ENCODE assay signal across 18 cellular contexts in the genomic region with DNA sequence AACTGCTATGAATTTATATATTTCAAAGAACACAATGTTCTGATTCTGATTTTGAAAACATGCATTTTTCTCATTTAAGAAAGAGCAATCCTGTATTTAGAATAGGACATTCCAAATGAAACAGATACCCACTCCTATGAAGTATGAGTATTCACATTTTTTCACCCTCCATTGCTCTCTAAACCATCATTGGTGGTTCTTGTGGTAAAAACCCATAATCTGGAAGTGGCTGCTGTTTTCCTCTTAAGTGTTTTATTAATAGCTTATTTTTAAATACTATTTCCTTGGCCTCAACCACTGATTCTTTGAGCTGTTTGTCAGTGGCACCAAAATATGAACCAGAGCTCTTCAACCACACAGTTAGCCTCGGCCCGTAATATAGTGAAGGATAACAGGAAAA. TPM values are rescaled to one million over a fixed set of nuclear protein-coding genes. Genes with fewer than 3 reads are reported as not detected.
"Had no signal": no experiment of that assay in that cellular context is flagged by ENCODE, and none has a peak within 500 bp of the region (broad histone marks: within the 10 kb centered on the region; RNA-seq: fewer than 3 reads in every experiment).

No MANE protein-coding gene starts in this region.

- H3K9me3 Mint-ChIP-seq: activated T-cell treated with anti-CD3 and anti-CD28 coated beads, Interleukin-2, amount 50 U/mL, for 24 hours; brain; stimulated activated naive B cell treated with anti-CD40 and anti-IgM and Interleukin-4, amounts not matched to agents 10 μg/mL and 1 μg/mL and 100 μg/mL, for 72 hours; T-helper 1 cell treated with Interleukin-12 subunit alpha and Interleukin-12 subunit beta and Interleukin-4 antibody, amounts not matched to agents 30 μg/mL and 1 μg/mL, for 36 hours; type B pancreatic cell; WTC11 had no signal

- H3K4me3 Mint-ChIP-seq: activated CD8-positive, alpha-beta memory T cell treated with anti-CD3 and anti-CD28 coated beads, Interleukin-2, amount 10 ng/mL, durations not matched to agents 7 days and 5 days; activated T-cell treated with anti-CD3 and anti-CD28 coated beads, Interleukin-2, amount 50 U/mL, for 24 hours; brain; stimulated activated naive B cell treated with anti-CD40 and anti-IgM and Interleukin-4, amounts not matched to agents 10 μg/mL and 1 μg/mL and 100 μg/mL, for 72 hours; T-helper 1 cell treated with Interleukin-12 subunit alpha and Interleukin-12 subunit beta and Interleukin-4 antibody, amounts not matched to agents 30 μg/mL and 1 μg/mL, for 36 hours; type B pancreatic cell; WTC11 had no signal

- H3K4me1 Mint-ChIP-seq: WTC11 had no signal

- H3K27ac Mint-ChIP-seq: activated CD8-positive, alpha-beta memory T cell treated with anti-CD3 and anti-CD28 coated beads, Interleukin-2, amount 10 ng/mL, durations not matched to agents 7 days and 5 days; activated T-cell treated with anti-CD3 and anti-CD28 coated beads, Interleukin-2, amount 50 U/mL, for 24 hours; brain; stimulated activated naive B cell treated with anti-CD40 and anti-IgM and Interleukin-4, amounts not matched to agents 10 μg/mL and 1 μg/mL and 100 μg/mL, for 72 hours; T-helper 1 cell treated with Interleukin-12 subunit alpha and Interleukin-12 subunit beta and Interleukin-4 antibody, amounts not matched to agents 30 μg/mL and 1 μg/mL, for 36 hours; type B pancreatic cell; WTC11 had no signal

- H3K27me3 Mint-ChIP-seq: activated CD8-positive, alpha-beta memory T cell treated with anti-CD3 and anti-CD28 coated beads, Interleukin-2, amount 10 ng/mL, durations not matched to agents 7 days and 5 days; activated T-cell treated with anti-CD3 and anti-CD28 coated beads, Interleukin-2, amount 50 U/mL, for 24 hours; brain; stimulated activated naive B cell treated with anti-CD40 and anti-IgM and Interleukin-4, amounts not matched to agents 10 μg/mL and 1 μg/mL and 100 μg/mL, for 72 hours; type B pancreatic cell had no signal

- H3K4me3 ChIP-seq: left lung, psoas muscle, right lobe of liver had no signal

- DNase-seq: activated CD4-positive, alpha-beta T cell treated with anti-CD3 and anti-CD28 coated beads for 48 hours; activated CD8-positive, alpha-beta memory T cell treated with anti-CD3 and anti-CD28 coated beads, Interleukin-2, amount 10 ng/mL, durations not matched to agents 7 days and 5 days; activated effector memory CD4-positive, alpha-beta T cell treated with anti-CD3 and anti-CD28 coated beads, Interleukin-2, amount 50 U/mL, for 16 hours; activated T-cell treated with anti-CD3 and anti-CD28 coated beads, Interleukin-2, amount 50 U/mL, for 24 hours; foreskin fibroblast; left lung; psoas muscle; right lobe of liver; stimulated activated CD4-positive, alpha-beta T cell treated with anti-CD3 and anti-CD28 coated beads, Interleukin-2, amount 100 ng/mL, for 24 hours; stimulated activated naive B cell treated with anti-CD40 and anti-IgM and Interleukin-4, amounts not matched to agents 10 μg/mL and 1 μg/mL and 100 μg/mL, for 72 hours; substantia nigra had no signal

- ATAC-seq: activated CD8-positive, alpha-beta memory T cell treated with anti-CD3 and anti-CD28 coated beads, Interleukin-2, amount 10 ng/mL, durations not matched to agents 7 days and 5 days; left lung; psoas muscle; right lobe of liver; stimulated activated naive B cell treated with anti-CD40 and anti-IgM and Interleukin-4, amounts not matched to agents 10 μg/mL and 1 μg/mL and 100 μg/mL, for 72 hours; WTC11 had no signal

RNA-seq across cellular contexts. Expression of a gene that starts 60.0 kb away (rescaled TPM):
- total RNA-seq: activated CD8-positive, alpha-beta memory T cell treated with anti-CD3 and anti-CD28 coated beads, Interleukin-2, amount 10 ng/mL, durations not matched to agents 7 days and 5 days; dermis microvascular lymphatic vessel endothelial cell; left lung; mucosa of gallbladder; osteoblast; psoas muscle; right lobe of liver; WTC11 had no signal
